Comparison of ENCODE assay signal across 1 cellular context in the genomic region with DNA sequence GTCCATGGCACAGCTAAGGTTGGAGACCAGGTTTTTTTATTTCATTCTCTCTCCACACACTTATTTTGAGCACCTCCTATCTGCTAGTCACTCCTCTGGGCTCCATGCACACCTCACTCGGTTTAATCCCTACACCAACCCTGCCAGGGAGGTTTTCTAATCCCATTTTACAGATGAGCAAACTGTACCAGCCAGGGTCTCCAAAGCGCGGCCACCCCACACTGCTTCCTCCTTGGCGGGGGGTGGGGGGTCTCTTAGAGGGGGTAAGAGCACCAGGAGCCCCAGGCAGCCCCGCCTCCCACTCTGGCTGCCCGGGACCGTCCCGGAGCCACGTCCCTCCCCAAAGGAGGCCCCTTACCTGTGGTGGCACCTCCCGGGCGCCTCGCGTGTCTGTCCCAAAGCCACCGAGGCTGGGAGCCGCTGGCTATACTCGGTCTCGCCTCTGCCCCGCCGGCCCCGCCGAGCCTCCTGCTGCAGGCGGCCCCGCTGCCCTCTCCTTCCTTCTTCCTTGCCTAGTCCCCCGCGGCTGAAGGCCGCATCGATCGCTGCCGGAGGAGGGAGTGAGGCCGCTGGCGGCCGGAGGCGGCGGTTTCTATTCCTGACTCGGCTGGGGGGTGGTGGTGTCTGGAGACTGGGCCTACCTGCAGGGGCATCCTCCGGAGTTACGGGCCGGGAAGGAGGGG.
TF ChIP-seq lines count a peak whose summit lies in the region.

Gene KCNS1, minus strand, starts transcription at position 565 of the 683 bp plus-strand sequence. CDS start 1,891 bp downstream, outside the sequence.

TF ChIP-seq in H1, 55 proteins besides CTCF, POLR2A, EP300 and RAD21:
- TF ChIP-seq E2F6 (IDR thresholded peaks at IDR 0.05), result peak; percentile 23; the same call in 1 of the 2 replicates
- TF ChIP-seq HDAC2 (IDR thresholded peaks at IDR 0.05; ENCODE audit: borderline replicate concordance in 1 of 2, low read depth in 2 of 2, low read length in 2 of 2), result peak in 1 of 2 experiments; percentile 88; a peak in 1 of 4 replicates
- no peak for TF ChIP-seq GTF2F1 (IDR thresholded peaks at IDR 0.05; ENCODE audit: borderline replicate concordance, low read depth, low read length)
- TF ChIP-seq TAF1 (IDR thresholded peaks at IDR 0.05; ENCODE audit: low read depth, low read length), result peak; percentile 57; the same call in 1 of the 2 replicates
- peak; percentile 66 for TF ChIP-seq KDM4A (IDR thresholded peaks at IDR 0.05; ENCODE audit: low read depth, low read length, severe bottlenecking)
- TF ChIP-seq ASH2L (IDR thresholded peaks at IDR 0.05; ENCODE audit: low read length), result peak; percentile 85
- peak; percentile 65 for TF ChIP-seq TBP (IDR thresholded peaks at IDR 0.05; ENCODE audit: low read depth, low read length)
- no peak for TF ChIP-seq CREB1 (IDR thresholded peaks at IDR 0.05)
